In genomic region chr14:96999654-97000155, GRCh38 we compare ENCODE assay signal across 21 cellular contexts.
"Had no signal": no experiment of that assay in that cellular context is flagged by ENCODE, and none has a peak within 500 bp of the region (broad histone marks: within the 10 kb centered on the region; RNA-seq: fewer than 3 reads in every experiment).

No MANE protein-coding gene starts in this region.

- H3K27me3 ChIP-seq: foreskin keratinocyte, right lobe of liver, tibial artery, upper lobe of left lung, uterus had no signal

- H3K27ac ChIP-seq: foreskin keratinocyte, psoas muscle, right lobe of liver, suprapubic skin, tibial artery, upper lobe of left lung, uterus had no signal

- H3K9me3 ChIP-seq: psoas muscle, right lobe of liver, suprapubic skin, tibial artery, upper lobe of left lung, uterus had no signal

- H3K36me3 ChIP-seq: right lobe of liver, suprapubic skin, tibial artery, upper lobe of left lung, uterus had no signal

- H3K4me1 Mint-ChIP-seq: immature natural killer cell; nephron; stimulated activated effector memory CD8-positive, alpha-beta T cell treated with anti-CD3 and anti-CD28 coated beads, Interleukin-12 subunit alpha, Interleukin-12 subunit beta, amount 100 ng/mL, for 72 hours had no signal

- H3K9me3 Mint-ChIP-seq: nephron had no signal

- H3K27ac Mint-ChIP-seq: dendritic cell treated with granulocyte-macrophage colony-stimulating factor and Interleukin-4, amounts not matched to agents 40 ng/mL and 50 ng/mL, for 4 days; immature natural killer cell; nephron; stimulated activated effector memory CD8-positive, alpha-beta T cell treated with anti-CD3 and anti-CD28 coated beads, Interleukin-12 subunit alpha, Interleukin-12 subunit beta, amount 100 ng/mL, for 72 hours had no signal

- H3K4me3 Mint-ChIP-seq: dendritic cell treated with granulocyte-macrophage colony-stimulating factor and Interleukin-4, amounts not matched to agents 40 ng/mL and 50 ng/mL, for 4 days; effector memory CD8-positive, alpha-beta T cell; immature natural killer cell; naive B cell; nephron; stimulated activated effector memory CD8-positive, alpha-beta T cell treated with anti-CD3 and anti-CD28 coated beads, Interleukin-12 subunit alpha, Interleukin-12 subunit beta, amount 100 ng/mL, for 72 hours had no signal

- H3K4me1 ChIP-seq: foreskin keratinocyte, psoas muscle, right lobe of liver, suprapubic skin, tibial artery, upper lobe of left lung, uterus had no signal

- H3K36me3 Mint-ChIP-seq: immature natural killer cell; stimulated activated effector memory CD8-positive, alpha-beta T cell treated with anti-CD3 and anti-CD28 coated beads, Interleukin-12 subunit alpha, Interleukin-12 subunit beta, amount 100 ng/mL, for 72 hours had no signal

- H3K4me3 ChIP-seq: psoas muscle, right lobe of liver, suprapubic skin, tibial artery, upper lobe of left lung, uterus had no signal

- DNase-seq: effector memory CD8-positive, alpha-beta T cell; foreskin keratinocyte; immature natural killer cell; kidney; left colon; left ventricle myocardium superior; mesendoderm; naive B cell; psoas muscle; retina; right lobe of liver; stimulated activated CD4-positive, alpha-beta T cell treated with anti-CD3 and anti-CD28 coated beads, Interleukin-4, amount 100 ng/mL, for 1 hour; stimulated activated CD8-positive, alpha-beta memory T cell treated with anti-CD3 and anti-CD28 coated beads, Interleukin-4, amount 100 ng/mL, for 48 hours; stimulated activated naive CD8-positive, alpha-beta T cell treated with anti-CD3 and anti-CD28 coated beads, Interleukin-15, Interleukin-2, amounts not matched to agents 100 U/mL and 50 U/mL, for 24 hours; tibial artery; upper lobe of left lung; uterus had no signal
